Comparison of ENCODE assay signal across 7 cellular contexts in genomic region chr13:44593861-44594592, GRCh38. TPM values are rescaled to one million over a fixed set of nuclear protein-coding genes. Genes with fewer than 3 reads are reported as not detected.
DNase-seq lines count a peak whose midpoint lies in the region; ATAC-seq, FAIRE-seq and TF ChIP-seq lines count a peak whose summit lies in the region.
"Not testable (repeated sequence)": the region's sequence is repeated elsewhere in the genome, so short reads cannot be mapped to it uniquely, and the experiment has no call there.

No MANE protein-coding gene starts in this region.

- TF ChIP-seq EP300 in A549 (IDR thresholded peaks at IDR 0.05), result not testable (repeated sequence)

- peak overlapping the region in 6 of 8 donors; percentile 5 to 91 (median 40) for H3K27ac Mint-ChIP-seq in CD8-positive, alpha-beta memory T cell
- not testable (repeated sequence) for H3K27ac Mint-ChIP-seq in activated CD8-positive, alpha-beta T cell treated with anti-CD3 and anti-CD28 coated beads, Interleukin-2, amount 10 ng/mL, durations not matched to agents 7 days and 5 days; stimulated activated effector memory CD8-positive, alpha-beta T cell treated with anti-CD3 and anti-CD28 coated beads, Interleukin-12 subunit alpha, Interleukin-12 subunit beta, amount 100 ng/mL, for 72 hours

- not testable (repeated sequence) for H3K9me3 Mint-ChIP-seq in CD8-positive, alpha-beta memory T cell; activated CD8-positive, alpha-beta T cell treated with anti-CD3 and anti-CD28 coated beads, Interleukin-2, amount 10 ng/mL, durations not matched to agents 7 days and 5 days (ENCODE audit: insufficient read depth); stimulated activated effector memory CD8-positive, alpha-beta T cell treated with anti-CD3 and anti-CD28 coated beads, Interleukin-12 subunit alpha, Interleukin-12 subunit beta, amount 100 ng/mL, for 72 hours

- not testable (repeated sequence) for H3K4me2 ChIP-seq in A549

- not testable (repeated sequence) for TF ChIP-seq CTCF in A549 (IDR thresholded peaks at IDR 0.05); bronchial epithelial cell (IDR thresholded peaks at IDR 0.05; ENCODE audit: insufficient read depth, low read length, severe bottlenecking); lung (IDR thresholded peaks at IDR 0.05; ENCODE audit: control extremely low read depth, extremely low read depth)

- not testable (repeated sequence) for H3K36me3 ChIP-seq in CD8-positive, alpha-beta memory T cell (ENCODE audit: insufficient read depth, low read length); bronchial epithelial cell (ENCODE audit: control insufficient read depth, insufficient read depth, low read length); lung (ENCODE audit: control insufficient read depth in 2 of 2, insufficient read depth in 2 of 2, low read length in 2 of 2)

- not testable (repeated sequence) for DNase-seq in A549 (ENCODE audit: low read depth in 1 of 2, low spot score in 1 of 2); activated CD8-positive, alpha-beta T cell treated with anti-CD3 and anti-CD28 coated beads, Interleukin-2, amount 10 ng/mL, durations not matched to agents 7 days and 5 days; bronchial epithelial cell (ENCODE audit: low read depth); stimulated activated effector memory CD8-positive, alpha-beta T cell treated with anti-CD3 and anti-CD28 coated beads, Interleukin-12 subunit alpha, Interleukin-12 subunit beta, amount 100 ng/mL, for 72 hours (ENCODE audit: low spot score in 2 of 2)
- peak in 3 of 5 donors; percentile 22 to 56 (median 35) for DNase-seq in CD8-positive, alpha-beta memory T cell
- DNase-seq in Jurkat, Clone E6-1 (ENCODE audit: low read depth, low spot score), result peak; percentile 74
- DNase-seq in lung (ENCODE audit: low spot score), result peak; percentile 13

- not testable (repeated sequence) for H3K9me3 ChIP-seq in A549; CD8-positive, alpha-beta memory T cell (ENCODE audit: low read length); lung (ENCODE audit: control insufficient read depth in 2 of 2, insufficient read depth in 1 of 2, low read length in 1 of 2)

- POLR2A ChIA-PET in A549 (lab: Yijun Ruan, JAX); CD8-positive, alpha-beta memory T cell (lab: Charles Lee); activated CD8-positive, alpha-beta T cell treated with anti-CD3 and anti-CD28 coated beads, Interleukin-2, amount 10 ng/mL, durations not matched to agents 7 days and 5 days (lab: Charles Lee): not testable (repeated sequence)

- not testable (repeated sequence) for ATAC-seq in A549; activated CD8-positive, alpha-beta T cell treated with anti-CD3 and anti-CD28 coated beads, Interleukin-2, amount 10 ng/mL, durations not matched to agents 7 days and 5 days; lung (ENCODE audit: insufficient read depth, low FRiP score); stimulated activated effector memory CD8-positive, alpha-beta T cell treated with anti-CD3 and anti-CD28 coated beads, Interleukin-12 subunit alpha, Interleukin-12 subunit beta, amount 100 ng/mL, for 72 hours

- H3K27me3 Mint-ChIP-seq in CD8-positive, alpha-beta memory T cell, result peaks cover 12 to 37% of the 10 kb centered on the region in 2 donors
- H3K27me3 Mint-ChIP-seq in activated CD8-positive, alpha-beta T cell treated with anti-CD3 and anti-CD28 coated beads, Interleukin-2, amount 10 ng/mL, durations not matched to agents 7 days and 5 days (ENCODE audit: low read depth), result not testable (repeated sequence)

- H3K27ac ChIP-seq in A549; CD8-positive, alpha-beta memory T cell (ENCODE audit: low read depth, low read length); lung (ENCODE audit: low read depth in 1 of 2, low read length in 1 of 2): not testable (repeated sequence)

- H3K4me3 Mint-ChIP-seq in CD8-positive, alpha-beta memory T cell, result peak overlapping the region; percentile 27 to 86 (median 50)
- peak overlapping the region; percentile 13 for H3K4me3 Mint-ChIP-seq in activated CD8-positive, alpha-beta T cell treated with anti-CD3 and anti-CD28 coated beads, Interleukin-2, amount 10 ng/mL, durations not matched to agents 7 days and 5 days
- peak overlapping the region; percentile 17 for H3K4me3 Mint-ChIP-seq in stimulated activated effector memory CD8-positive, alpha-beta T cell treated with anti-CD3 and anti-CD28 coated beads, Interleukin-12 subunit alpha, Interleukin-12 subunit beta, amount 100 ng/mL, for 72 hours

- not testable (repeated sequence) for H3K4me1 Mint-ChIP-seq in CD8-positive, alpha-beta memory T cell; activated CD8-positive, alpha-beta T cell treated with anti-CD3 and anti-CD28 coated beads, Interleukin-2, amount 10 ng/mL, durations not matched to agents 7 days and 5 days (ENCODE audit: low read depth); stimulated activated effector memory CD8-positive, alpha-beta T cell treated with anti-CD3 and anti-CD28 coated beads, Interleukin-12 subunit alpha, Interleukin-12 subunit beta, amount 100 ng/mL, for 72 hours

- CTCF ChIA-PET in A549 (lab: Yijun Ruan, JAX); CD8-positive, alpha-beta memory T cell (lab: Charles Lee); activated CD8-positive, alpha-beta T cell treated with anti-CD3 and anti-CD28 coated beads, Interleukin-2, amount 10 ng/mL, durations not matched to agents 7 days and 5 days (lab: Charles Lee): not testable (repeated sequence)

- not testable (repeated sequence) for H3K4me1 ChIP-seq in A549; CD8-positive, alpha-beta memory T cell (ENCODE audit: insufficient read depth, low read length); lung (ENCODE audit: control insufficient read depth in 2 of 2, insufficient read depth in 2 of 2, low read length in 2 of 2)

- not testable (repeated sequence) for FAIRE-seq in A549 (lab: Jason Lieb, UNC)
- FAIRE-seq in bronchial epithelial cell (lab: Jason Lieb, UNC), result peak; percentile 52

- H3K36me3 Mint-ChIP-seq in CD8-positive, alpha-beta memory T cell; activated CD8-positive, alpha-beta T cell treated with anti-CD3 and anti-CD28 coated beads, Interleukin-2, amount 10 ng/mL, durations not matched to agents 7 days and 5 days (ENCODE audit: low read depth); stimulated activated effector memory CD8-positive, alpha-beta T cell treated with anti-CD3 and anti-CD28 coated beads, Interleukin-12 subunit alpha, Interleukin-12 subunit beta, amount 100 ng/mL, for 72 hours: not testable (repeated sequence)

- WGBS in A549 (ENCODE audit: missing lambda C conversion rate), result 82% methylated on average over 20 of the region's 20 CpGs
- 93 to 94% methylated on average over 20 of the region's 20 CpGs for WGBS in lung, 2 donors

- H3K4me3 ChIP-seq in A549; CD8-positive, alpha-beta memory T cell (ENCODE audit: low read length); Jurkat, Clone E6-1 (ENCODE audit: low read length); bronchial epithelial cell (ENCODE audit: low read depth, low read length); lung: not testable (repeated sequence)

- TF ChIP-seq POLR2A in A549 (IDR thresholded peaks at IDR 0.05; ENCODE audit: low read length), result not testable (repeated sequence)

- TF ChIP-seq RAD21 in A549 (conservative IDR thresholded peaks at IDR 0.05 in 1 of 2, IDR thresholded peaks at IDR 0.05 in 1 of 2), result not testable (repeated sequence)

- H3K27me3 ChIP-seq in CD8-positive, alpha-beta memory T cell (ENCODE audit: insufficient read depth, low read length, poor library complexity, severe bottlenecking); bronchial epithelial cell (ENCODE audit: control insufficient read depth, insufficient read depth, low read length); lung (ENCODE audit: control insufficient read depth, insufficient read depth): not testable (repeated sequence)

TF ChIP-seq in A549, 52 proteins besides CTCF, POLR2A, EP300 and RAD21:
- TF ChIP-seq MAFK (IDR thresholded peaks at IDR 0.05; ENCODE audit: partially characterized antibody), result peak; percentile 77

RNA-seq across cellular contexts. Expression of gene TSC22D1, which starts 17.9 kb away (rescaled TPM):
- polyA plus RNA-seq in A549 (2011; rRNA removed) (176 and 196 TPM in 2 replicates), A549 (2017; fragmentation: RNase III; extraction: RNeasy Plus Mini Kit Qiagen cat#74134 plus additional on column Dnase treatment) (52.3 to 73.7 TPM (median 66.8 TPM) in 3 replicates), lung (10 to 100 TPM; 77.0 to 87.4 TPM)
- 62.7 and 70.0 TPM in 2 replicates for polyA plus RNA-seq in A549 (2012; cell fraction: cytosol; rRNA removed)
- polyA plus RNA-seq in A549 (2012; cell fraction: nucleus; rRNA removed), result 48.0 and 67.9 TPM in 2 replicates
- polyA minus RNA-seq in A549 (2011; rRNA and poly(A)+ RNA removed), result 100 and 122 TPM in 2 replicates
- total RNA-seq in CD8-positive, alpha-beta memory T cell, result 1 to 10 TPM; 8.5 to 10.0 TPM
- polyA plus RNA-seq in CD8-positive, alpha-beta memory T cell, result 10.3 TPM
- polyA plus RNA-seq in Jurkat, Clone E6-1 (2012; ENCODE audit: insufficient read depth, insufficient read length), result 19.5 TPM
- 10 to 100 TPM; 13.7 to 15.8 TPM for total RNA-seq in activated CD8-positive, alpha-beta T cell treated with anti-CD3 and anti-CD28 coated beads, Interleukin-2, amount 10 ng/mL, durations not matched to agents 7 days and 5 days
- total RNA-seq in bronchial epithelial cell (67.3 and 70.8 TPM in 2 replicates), lung (100 to 1,000 TPM; 159 to 179 TPM)
